ENCODE assay signal across 23 cellular contexts in genomic region chr14:104288272-104288671, GRCh38.
DNase-seq lines count a peak whose midpoint lies in the region; ATAC-seq and TF ChIP-seq lines count a peak whose summit lies in the region.
"Had no signal": no experiment of that assay in that cellular context is flagged by ENCODE, and none has a peak within 500 bp of the region (broad histone marks: within the 10 kb centered on the region; RNA-seq: fewer than 3 reads in every experiment).

No MANE protein-coding gene starts in this region.

- WGBS in aorta, 2 donors, result 86 to 89% methylated on average over 12 of the region's 12 CpGs

- H3K4me3 Mint-ChIP-seq in glutamatergic neuron (ENCODE audit: unreplicated experiment), result no peak overlapping the region
- H3K4me3 Mint-ChIP-seq: activated naive CD4-positive, alpha-beta T cell treated with anti-CD3 and anti-CD28 coated beads, Interleukin-2, amount 10 ng/mL, durations not matched to agents 7 days and 5 days; nephron had no signal

- H3K27me3 Mint-ChIP-seq in glutamatergic neuron (ENCODE audit: unreplicated experiment), result peaks cover 7% of the 10 kb centered on the region
- H3K27me3 Mint-ChIP-seq: activated naive CD4-positive, alpha-beta T cell treated with anti-CD3 and anti-CD28 coated beads, Interleukin-2, amount 10 ng/mL, durations not matched to agents 7 days and 5 days had no signal

- peaks cover 9% of the 10 kb centered on the region for H3K4me1 Mint-ChIP-seq in glutamatergic neuron (ENCODE audit: low read depth, unreplicated experiment)
- H3K4me1 Mint-ChIP-seq: activated naive CD4-positive, alpha-beta T cell treated with anti-CD3 and anti-CD28 coated beads, Interleukin-2, amount 10 ng/mL, durations not matched to agents 7 days and 5 days had no signal

- H3K27ac ChIP-seq in right atrium auricular region, result no peak overlapping the region
- no peak overlapping the region for H3K27ac ChIP-seq in aorta (ENCODE audit: low read depth in 1 of 2, low read length in 2 of 2)
- H3K27ac ChIP-seq: ascending aorta, SJSA1 had no signal

- ATAC-seq in Right ventricle myocardium inferior (no peak), mucosa of descending colon (no peak), aorta (ENCODE audit: low FRiP score) (no peak)
- ATAC-seq: Panc1 had no signal

- H3K36me3 ChIP-seq in right atrium auricular region (no peaks in the 10 kb centered on the region), mucosa of descending colon (ENCODE audit: low read depth) (no peaks in the 10 kb centered on the region), aorta (ENCODE audit: control insufficient read depth in 1 of 2, insufficient read depth in 2 of 2, low read length in 1 of 2) (no peaks in the 10 kb centered on the region)
- H3K36me3 ChIP-seq: ascending aorta, SJSA1 had no signal

- no peak overlapping the region for H3K27ac Mint-ChIP-seq in glutamatergic neuron (ENCODE audit: unreplicated experiment)
- H3K27ac Mint-ChIP-seq: activated naive CD4-positive, alpha-beta T cell treated with anti-CD3 and anti-CD28 coated beads, Interleukin-2, amount 10 ng/mL, durations not matched to agents 7 days and 5 days; nephron; progenitor cell of endocrine pancreas had no signal

- intact Hi-C loops in Right ventricle myocardium inferior (cut with DNase I) (no loop called here), mucosa of descending colon (cut with DNase I, micrococcal nuclease) (no loop called here), aorta (cut with DNase I) (no loop called here)

- TF ChIP-seq CTCF in right atrium auricular region (IDR thresholded peaks at IDR 0.05) (no peak), glutamatergic neuron (IDR thresholded peaks at IDR 0.05; ENCODE audit: partially characterized antibody, unreplicated experiment) (no peak), mucosa of descending colon (IDR thresholded peaks at IDR 0.05) (no peak)

- H3K36me3 Mint-ChIP-seq in glutamatergic neuron (ENCODE audit: unreplicated experiment), result no peaks in the 10 kb centered on the region
- H3K36me3 Mint-ChIP-seq: activated naive CD4-positive, alpha-beta T cell treated with anti-CD3 and anti-CD28 coated beads, Interleukin-2, amount 10 ng/mL, durations not matched to agents 7 days and 5 days had no signal

- H3K9me3 ChIP-seq in right atrium auricular region (no peaks in the 10 kb centered on the region), mucosa of descending colon (no peaks in the 10 kb centered on the region), aorta (ENCODE audit: control insufficient read depth, low read length) (no peaks in the 10 kb centered on the region)
- H3K9me3 ChIP-seq: ascending aorta, Caco-2, SJSA1 had no signal

- H3K4me1 ChIP-seq in right atrium auricular region (no peaks in the 10 kb centered on the region), mucosa of descending colon (ENCODE audit: low read depth) (peaks cover 19% of the 10 kb centered on the region), aorta (ENCODE audit: control insufficient read depth in 1 of 2, insufficient read depth in 2 of 2, low read length in 2 of 2) (no peaks in the 10 kb centered on the region)
- H3K4me1 ChIP-seq: ascending aorta, Caco-2, SJSA1 had no signal

- H3K4me3 ChIP-seq in right atrium auricular region, result no peak overlapping the region
- H3K4me3 ChIP-seq in mucosa of descending colon, result no peak overlapping the region
- H3K4me3 ChIP-seq in aorta (ENCODE audit: low read length in 2 of 2), result no peak overlapping the region
- H3K4me3 ChIP-seq: ascending aorta, SJSA1 had no signal

- H3K9me3 Mint-ChIP-seq in glutamatergic neuron (ENCODE audit: unreplicated experiment), result peaks cover 13% of the 10 kb centered on the region
- H3K9me3 Mint-ChIP-seq: nephron had no signal

- DNase-seq in Right ventricle myocardium inferior (ENCODE audit: missing footprints) (peak; percentile 43), right atrium auricular region (ENCODE audit: low spot score) (no peak), glutamatergic neuron (peak; percentile 6), mucosa of descending colon (peak in 2 of 3 donors; percentile 12 to 14), aorta (peak; percentile 8 to 42), NCI-H2081 (lab: John Stamatoyannopoulos, UW) (no peak), NCI-H510A treated with DMSO at 0.1 percent for 48 hours (lab: John Stamatoyannopoulos, UW) (no peak)
- no peak for DNase-seq in stimulated activated CD4-positive, alpha-beta T cell treated with anti-CD3 and anti-CD28 coated beads, Interleukin-4, amount 100 ng/mL, for 4 hours
- DNase-seq: ACHN; activated CD4-positive, alpha-beta T cell treated with anti-CD3 and anti-CD28 coated beads for 4 hours; activated T-cell treated with anti-CD3 and anti-CD28 coated beads, Interleukin-2, amount 50 U/mL, for 48 hours; central memory CD4-positive, alpha-beta T cell; DND-41; H7; NCI-H1436 treated with DMSO at 0.1 percent for 48 hours; NCI-H526 had no signal

- H3K27me3 ChIP-seq in right atrium auricular region, result peaks cover 0 to under 1% of the 10 kb centered on the region in 2 donors
- H3K27me3 ChIP-seq in aorta (ENCODE audit: control insufficient read depth in 1 of 2, insufficient read depth in 2 of 2, low read length in 1 of 2), result no peaks in the 10 kb centered on the region
- H3K27me3 ChIP-seq: ascending aorta, SJSA1 had no signal

Comparison
In these comparisons a context has a peak if more than half of its experiments do, and no peak if none do; other contexts are left out.
1. DNase-seq: peak in Right ventricle myocardium inferior (single experiment), glutamatergic neuron (single experiment), mucosa of descending colon (2 of 3) and aorta (2 of 2); none in right atrium auricular region (single experiment), stimulated activated CD4-positive, alpha-beta T cell treated with anti-CD3 and anti-CD28 coated beads, Interleukin-4, amount 100 ng/mL, for 4 hours (0 of 2), NCI-H2081 (0 of 2) and NCI-H510A treated with DMSO at 0.1 percent for 48 hours (single experiment).